ENCODE assay signal across 2 cellular contexts in the genomic region with DNA sequence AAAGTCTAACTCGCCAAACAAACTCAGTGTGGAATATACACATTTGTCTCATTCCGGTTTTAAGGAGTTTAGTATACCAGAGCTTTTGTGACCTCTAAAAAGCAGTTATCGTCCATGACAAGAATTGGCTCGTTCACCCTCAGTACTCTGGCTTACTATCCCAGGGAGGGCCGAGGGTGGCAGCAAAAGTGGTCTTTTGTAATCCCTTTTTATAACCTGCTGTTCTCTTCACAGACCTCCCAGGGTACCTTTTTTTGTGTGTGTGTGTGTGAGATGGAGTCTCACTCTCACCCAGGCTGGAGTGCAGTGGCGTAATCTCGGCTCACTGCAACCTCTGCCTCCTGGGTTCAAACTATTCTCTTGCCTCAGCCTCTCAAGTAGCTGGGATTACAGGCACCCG.
A peak's percentile ranks its signal among the peaks of the same experiment; 100 is the strongest.
TF ChIP-seq lines count a peak whose summit lies in the region.

No MANE protein-coding gene starts in this region.

TF ChIP-seq in HepG2, 621 proteins besides CTCF, POLR2A, EP300 and RAD21:
- TF ChIP-seq, protein P1, sequence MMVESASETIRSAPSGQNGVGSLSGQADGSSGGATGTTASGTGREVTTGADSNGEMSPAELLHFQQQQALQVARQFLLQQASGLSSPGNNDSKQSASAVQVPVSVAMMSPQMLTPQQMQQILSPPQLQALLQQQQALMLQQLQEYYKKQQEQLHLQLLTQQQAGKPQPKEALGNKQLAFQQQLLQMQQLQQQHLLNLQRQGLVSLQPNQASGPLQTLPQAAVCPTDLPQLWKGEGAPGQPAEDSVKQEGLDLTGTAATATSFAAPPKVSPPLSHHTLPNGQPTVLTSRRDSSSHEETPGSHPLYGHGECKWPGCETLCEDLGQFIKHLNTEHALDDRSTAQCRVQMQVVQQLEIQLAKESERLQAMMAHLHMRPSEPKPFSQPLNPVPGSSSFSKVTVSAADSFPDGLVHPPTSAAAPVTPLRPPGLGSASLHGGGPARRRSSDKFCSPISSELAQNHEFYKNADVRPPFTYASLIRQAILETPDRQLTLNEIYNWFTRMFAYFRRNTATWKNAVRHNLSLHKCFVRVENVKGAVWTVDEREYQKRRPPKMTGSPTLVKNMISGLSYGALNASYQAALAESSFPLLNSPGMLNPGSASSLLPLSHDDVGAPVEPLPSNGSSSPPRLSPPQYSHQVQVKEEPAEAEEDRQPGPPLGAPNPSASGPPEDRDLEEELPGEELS (CRISPR knock-in tag; IDR thresholded peaks at IDR 0.05), result 0 out of 2 replicates have a peak, but pooled peaks have one; percentile 14
- TF ChIP-seq HNF4A (CRISPR knock-in tag; IDR thresholded peaks at IDR 0.05) (0 out of 2 replicates have a peak, but pooled peaks have one; percentile 10), DNMT3B (CRISPR knock-in tag; conservative IDR thresholded peaks at IDR 0.05) (no peak), DMAP1 (CRISPR knock-in tag; IDR thresholded peaks at IDR 0.05) (no peak)
- TF ChIP-seq, protein P2, sequence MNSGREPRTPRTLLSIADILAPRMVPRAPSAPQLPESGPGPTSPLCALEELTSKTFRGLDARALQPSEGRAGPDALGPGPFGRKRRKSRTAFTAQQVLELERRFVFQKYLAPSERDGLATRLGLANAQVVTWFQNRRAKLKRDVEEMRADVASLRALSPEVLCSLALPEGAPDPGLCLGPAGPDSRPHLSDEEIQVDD (CRISPR knock-in tag; IDR thresholded peaks at IDR 0.05; ENCODE audit: borderline replicate concordance), result no peak
TF ChIP-seq in HepG2: peak in this region for 2.

TF ChIP-seq in liver, 16 proteins besides CTCF, POLR2A, EP300 and RAD21:
- TF ChIP-seq HNF4A (conservative IDR thresholded peaks at IDR 0.05) (peak; percentile 22), FOXA2 (IDR thresholded peaks at IDR 0.05) (no peak)
- TF ChIP-seq, protein P3, sequence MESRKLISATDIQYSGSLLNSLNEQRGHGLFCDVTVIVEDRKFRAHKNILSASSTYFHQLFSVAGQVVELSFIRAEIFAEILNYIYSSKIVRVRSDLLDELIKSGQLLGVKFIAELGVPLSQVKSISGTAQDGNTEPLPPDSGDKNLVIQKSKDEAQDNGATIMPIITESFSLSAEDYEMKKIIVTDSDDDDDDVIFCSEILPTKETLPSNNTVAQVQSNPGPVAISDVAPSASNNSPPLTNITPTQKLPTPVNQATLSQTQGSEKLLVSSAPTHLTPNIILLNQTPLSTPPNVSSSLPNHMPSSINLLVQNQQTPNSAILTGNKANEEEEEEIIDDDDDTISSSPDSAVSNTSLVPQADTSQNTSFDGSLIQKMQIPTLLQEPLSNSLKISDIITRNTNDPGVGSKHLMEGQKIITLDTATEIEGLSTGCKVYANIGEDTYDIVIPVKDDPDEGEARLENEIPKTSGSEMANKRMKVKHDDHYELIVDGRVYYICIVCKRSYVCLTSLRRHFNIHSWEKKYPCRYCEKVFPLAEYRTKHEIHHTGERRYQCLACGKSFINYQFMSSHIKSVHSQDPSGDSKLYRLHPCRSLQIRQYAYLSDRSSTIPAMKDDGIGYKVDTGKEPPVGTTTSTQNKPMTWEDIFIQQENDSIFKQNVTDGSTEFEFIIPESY (IDR thresholded peaks at IDR 0.05), result no peak
